10 cellular contexts compared by ENCODE assay signal in the genomic region with DNA sequence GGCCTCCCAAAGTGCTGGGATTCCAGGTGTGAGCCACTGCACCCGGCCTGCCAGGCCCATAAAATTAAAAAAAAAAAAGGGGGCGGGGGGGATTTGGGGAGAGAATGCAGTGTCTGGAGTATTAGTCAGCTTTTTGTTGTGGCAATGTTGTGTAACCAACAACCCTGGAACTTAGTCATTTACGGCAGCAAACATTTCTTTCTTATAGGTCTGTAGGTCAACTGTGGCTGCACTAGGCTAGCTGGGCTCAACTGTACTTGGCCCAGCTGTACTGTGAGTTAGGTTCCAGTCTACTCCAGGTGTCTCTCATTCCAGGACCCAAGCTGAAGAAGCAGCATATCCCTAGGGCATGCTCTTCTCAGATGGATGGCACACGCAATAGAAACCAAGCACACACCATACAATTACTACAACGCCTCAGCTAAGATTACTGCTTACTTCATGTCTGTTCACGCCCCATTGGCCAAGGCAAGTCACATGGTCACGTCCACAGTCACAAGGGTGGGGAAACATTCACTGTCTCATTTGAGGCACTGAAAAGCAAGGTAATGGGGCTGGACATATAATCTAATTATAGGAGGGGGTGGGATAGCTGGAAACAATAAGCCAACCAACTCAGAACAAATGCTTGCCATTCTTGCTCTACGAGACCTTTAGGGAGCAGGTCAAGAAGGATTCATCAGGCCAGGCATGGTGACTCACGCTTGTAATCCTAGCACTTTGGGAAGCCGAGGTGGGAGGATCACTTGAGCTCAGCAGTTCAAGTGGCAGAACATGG. TPM values are rescaled to one million over a fixed set of nuclear protein-coding genes. Genes with fewer than 3 reads are reported as not detected.
DNase-seq lines count a peak whose midpoint lies in the region; ATAC-seq and TF ChIP-seq lines count a peak whose summit lies in the region.
"Had no signal": no experiment of that assay in that cellular context is flagged by ENCODE, and none has a peak within 500 bp of the region (broad histone marks: within the 10 kb centered on the region; RNA-seq: fewer than 3 reads in every experiment).

No MANE protein-coding gene starts in this region.

- no peak overlapping the region for H3K4me3 ChIP-seq in naive thymus-derived CD4-positive, alpha-beta T cell (ENCODE audit: low read length)
- H3K4me3 ChIP-seq: thoracic aorta had no signal

- H3K36me3 Mint-ChIP-seq in naive thymus-derived CD4-positive, alpha-beta T cell: no peaks in the 10 kb centered on the region

- H3K9me3 ChIP-seq in naive thymus-derived CD4-positive, alpha-beta T cell (ENCODE audit: control insufficient read depth in 2 of 3, low read length in 3 of 3): no peaks in the 10 kb centered on the region
- H3K9me3 ChIP-seq: thoracic aorta had no signal

- no peak overlapping the region for H3K27ac Mint-ChIP-seq in naive thymus-derived CD4-positive, alpha-beta T cell
- H3K27ac Mint-ChIP-seq: T-helper 2 cell treated with Interferon-gamma antibody and Interleukin-4, amounts not matched to agents 5 μg/mL and 100 μg/mL, for 36 hours had no signal

- H3K27ac ChIP-seq in VCaP: peak overlapping the region; percentile 64; the same call in 1 of the 2 replicates
- H3K27ac ChIP-seq in naive thymus-derived CD4-positive, alpha-beta T cell (ENCODE audit: low read depth, low read length): no peak overlapping the region
- H3K27ac ChIP-seq: thoracic aorta had no signal

- no peaks in the 10 kb centered on the region for H3K36me3 ChIP-seq in naive thymus-derived CD4-positive, alpha-beta T cell (ENCODE audit: control insufficient read depth in 2 of 3, insufficient read depth in 3 of 3, low read length in 3 of 3)
- H3K36me3 ChIP-seq: thoracic aorta had no signal

- no peak overlapping the region for H3K4me3 Mint-ChIP-seq in naive thymus-derived CD4-positive, alpha-beta T cell
- H3K4me3 Mint-ChIP-seq: T-helper 2 cell treated with Interferon-gamma antibody and Interleukin-4, amounts not matched to agents 5 μg/mL and 100 μg/mL, for 36 hours had no signal

- peaks cover 0 to 2% (median 0%) of the 10 kb centered on the region in 11 donors for H3K9me3 Mint-ChIP-seq in naive thymus-derived CD4-positive, alpha-beta T cell
- H3K9me3 Mint-ChIP-seq: T-helper 2 cell treated with Interferon-gamma antibody and Interleukin-4, amounts not matched to agents 5 μg/mL and 100 μg/mL, for 36 hours had no signal

- CTCF ChIA-PET in naive thymus-derived CD4-positive, alpha-beta T cell (lab: Charles Lee): no interaction called here

- intact Hi-C loops in naive thymus-derived CD4-positive, alpha-beta T cell (cut with micrococcal nuclease): no loop called here

- no peaks in the 10 kb centered on the region for H3K27me3 ChIP-seq in naive thymus-derived CD4-positive, alpha-beta T cell (ENCODE audit: control insufficient read depth in 2 of 2, insufficient read depth in 2 of 2, low read length in 2 of 2)

- no peaks in the 10 kb centered on the region for H3K4me1 ChIP-seq in naive thymus-derived CD4-positive, alpha-beta T cell (ENCODE audit: control insufficient read depth in 2 of 2, insufficient read depth in 2 of 2, low read length in 2 of 2)

- DNase-seq in Daoy (ENCODE audit: low read depth): peak; percentile 68
- peak; percentile 68 for DNase-seq in LoVo (ENCODE audit: low spot score)
- peak; percentile 78 for DNase-seq in left kidney (ENCODE audit: low read depth, low spot score)
- no peak for DNase-seq in D341Med (ENCODE audit: low spot score)
- no peak for DNase-seq in mucosa of gallbladder (ENCODE audit: low spot score)
- no peak for DNase-seq in naive thymus-derived CD4-positive, alpha-beta T cell

- peaks cover 0 to 2% (median 0%) of the 10 kb centered on the region in 7 donors for H3K4me1 Mint-ChIP-seq in naive thymus-derived CD4-positive, alpha-beta T cell

- no peak for TF ChIP-seq CTCF in VCaP (conservative IDR thresholded peaks at IDR 0.05)

- POLR2A ChIA-PET in naive thymus-derived CD4-positive, alpha-beta T cell (lab: Charles Lee): interaction anchor here (0.5 kb wide), 1 partner anchor 1548 kb away, joined by 4 read pairs; no protein-coding TSS in a partner anchor

- H3K27me3 Mint-ChIP-seq in naive thymus-derived CD4-positive, alpha-beta T cell: peaks cover 0 to 16% (median 4%) of the 10 kb centered on the region in 5 donors

- ATAC-seq in GM21390 (IDR thresholded peaks at IDR 0.05; ENCODE audit: unreplicated experiment): no peak
- no peak for ATAC-seq in naive thymus-derived CD4-positive, alpha-beta T cell

RNA-seq across cellular contexts. Expression of gene SPINDOC, which starts 10.4 kb away (rescaled TPM):
- total RNA-seq in Daoy (2014; rRNA removed; shearing (Covaris generic)): 34.6 and 41.0 TPM in 2 replicates
- total RNA-seq in mucosa of gallbladder: 19.6 TPM
- total RNA-seq in naive thymus-derived CD4-positive, alpha-beta T cell: 10 to 100 TPM in 2 of 5 experiments, 1 to 10 TPM in 3; 6.6 to 42.2 (median 9.3) TPM
- polyA plus RNA-seq in naive thymus-derived CD4-positive, alpha-beta T cell: under 1 TPM; 0.22 to 0.53 TPM

RNA-seq across cellular contexts. Expression of gene ZFTA, which starts 34.3 kb away (rescaled TPM):
- 9.4 and 14.0 TPM in 2 replicates for total RNA-seq in Daoy (2014; rRNA removed; shearing (Covaris generic))
- 30.7 TPM for total RNA-seq in mucosa of gallbladder
- total RNA-seq in naive thymus-derived CD4-positive, alpha-beta T cell: 1 to 10 TPM; 2.1 to 3.6 (median 2.7) TPM
- under 1 TPM; 0.04 to 0.15 TPM for polyA plus RNA-seq in naive thymus-derived CD4-positive, alpha-beta T cell

RNA-seq across cellular contexts. Expression of gene MARK2, which starts 36.1 kb away (rescaled TPM):
- 11.4 and 12.5 TPM in 2 replicates for total RNA-seq in Daoy (2014; rRNA removed; shearing (Covaris generic))
- total RNA-seq in mucosa of gallbladder: 65.0 TPM
- 10 to 100 TPM; 42.3 to 69.1 (median 56.8) TPM for total RNA-seq in naive thymus-derived CD4-positive, alpha-beta T cell
- polyA plus RNA-seq in naive thymus-derived CD4-positive, alpha-beta T cell: 10 to 100 TPM; 29.4 to 64.5 TPM

Comparison
In these comparisons a context has a peak if more than half of its experiments do, and no peak if none do; other contexts are left out.
1. DNase-seq: peak in Daoy (single experiment), LoVo (single experiment) and left kidney (single experiment); none in D341Med (single experiment), mucosa of gallbladder (single experiment) and naive thymus-derived CD4-positive, alpha-beta T cell (0 of 9).